In the genomic region with DNA sequence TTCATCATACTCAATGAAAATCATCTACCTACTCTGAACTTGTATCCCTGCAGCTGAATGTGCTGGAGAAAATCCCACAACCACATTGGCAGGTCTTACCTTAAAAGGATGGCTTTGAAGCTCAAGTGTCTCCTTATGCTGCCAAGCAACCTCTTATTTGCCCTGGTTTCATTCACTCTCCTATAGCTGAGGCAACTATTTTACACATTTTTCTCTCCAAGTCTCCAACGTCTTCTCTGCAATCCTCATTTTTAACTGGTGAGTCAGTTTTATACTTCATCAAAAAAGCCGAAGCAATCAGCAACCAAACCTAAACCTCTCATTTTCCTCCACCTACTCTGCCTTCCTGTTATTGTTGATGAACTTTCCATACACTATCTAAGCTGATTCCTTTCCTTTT, we compare ENCODE assay signal across 26 cellular contexts. TPM values are rescaled to one million over a fixed set of nuclear protein-coding genes. Genes with fewer than 3 reads are reported as not detected.
A peak's percentile ranks its signal among the peaks of the same experiment; 100 is the strongest.
DNase-seq lines count a peak whose midpoint lies in the region; ATAC-seq and TF ChIP-seq lines count a peak whose summit lies in the region.
"Had no signal": no experiment of that assay in that cellular context is flagged by ENCODE, and none has a peak within 500 bp of the region (broad histone marks: within the 10 kb centered on the region; RNA-seq: fewer than 3 reads in every experiment).

No MANE protein-coding gene starts in this region.

- no CpG with 5 or more reads among the region's 2 CpGs for WGBS in H9 (ENCODE audit: extremely low coverage, insufficient read length, low lambda C conversion rate)

- POLR2A ChIA-PET in WTC11 (lab: Charles Lee), result no interaction called here

- H4K5ac ChIP-seq in H9 (ENCODE audit: insufficient read length, low read depth, low read length), result no peak overlapping the region

- DNase-seq in ELR (ENCODE audit: low read depth) (peak; percentile 46), MV-4-11 (lab: John Stamatoyannopoulos, UW) (peak; percentile 1), astrocyte of the hippocampus (ENCODE audit: low read depth, low spot score) (peak; percentile 77), renal cortical epithelial cell (ENCODE audit: low read depth) (peak; percentile 4), WTC11 (ENCODE audit: low spot score) (no peak), H9 (no peak)
- DNase-seq in activated T-cell treated with anti-CD3 and anti-CD28 coated beads, Interleukin-2, amount 50 U/mL, for 1 hour, result no peak
- DNase-seq: activated CD8-positive, alpha-beta memory T cell treated with anti-CD3 and anti-CD28 coated beads, Interleukin-2, amount 50 U/mL, for 48 hours; anterior cingulate cortex; Calu3; cortex of kidney; gastrocnemius medialis; GDM1; H7; kidney glomerular epithelial cell; mesenchymal stem cell; NCI-H1436 treated with DMSO at 0.1 percent for 48 hours; NCI-H510A; posterior cingulate gyrus; SHP77; stimulated activated CD4-positive, alpha-beta T cell treated with anti-CD3 and anti-CD28 coated beads, Interleukin-4, amount 100 ng/mL, for 24 hours; upper lobe of right lung had no signal

- no peaks in the 10 kb centered on the region for H3K9me3 ChIP-seq in H9 (ENCODE audit: control insufficient read depth, low read depth, low read length)
- H3K9me3 ChIP-seq: gastrocnemius medialis, upper lobe of right lung had no signal

- no peaks in the 10 kb centered on the region for H3K79me2 ChIP-seq in H9 (ENCODE audit: insufficient read depth, low read length)

- ATAC-seq in WTC11 (no peak), GM18873 (IDR thresholded peaks at IDR 0.05; ENCODE audit: low FRiP score, unreplicated experiment) (no peak)
- ATAC-seq: gastrocnemius medialis, upper lobe of right lung had no signal

- H3K4me3 Mint-ChIP-seq in WTC11, result no peak overlapping the region
- no peak overlapping the region for H3K4me3 Mint-ChIP-seq in H9
- H3K4me3 Mint-ChIP-seq: nephron had no signal

- no peaks in the 10 kb centered on the region for H3K27me3 ChIP-seq in H9 (ENCODE audit: insufficient read depth, low read length)
- H3K27me3 ChIP-seq: gastrocnemius medialis had no signal

- H2BK20ac ChIP-seq in H9 (ENCODE audit: low read depth, low read length, poor library complexity, severe bottlenecking), result no peak overlapping the region

- CTCF ChIA-PET in WTC11 (lab: Charles Lee), result interaction anchor here (1.0 to 1.8 kb wide), 4 partner anchors 11 to 81 kb away, joined by 3 to 5 read pairs (median 4); no protein-coding TSS in a partner anchor

- H3K27ac ChIP-seq in H9 (ENCODE audit: insufficient read length, low read depth, low read length), result no peak overlapping the region
- H3K27ac ChIP-seq: gastrocnemius medialis, upper lobe of right lung had no signal

- no peaks in the 10 kb centered on the region for H3K4me1 ChIP-seq in H9 (ENCODE audit: insufficient read depth, low read length)
- H3K4me1 ChIP-seq: gastrocnemius medialis, upper lobe of right lung had no signal

- H2BK15ac ChIP-seq in H9 (ENCODE audit: low read depth, low read length), result no peak overlapping the region

- H3K4ac ChIP-seq in H9 (ENCODE audit: low read depth, low read length), result no peak overlapping the region

- H2AK5ac ChIP-seq in H9 (ENCODE audit: insufficient read length, low read length), result no peak overlapping the region

- no peaks in the 10 kb centered on the region for H4K20me1 ChIP-seq in H9 (ENCODE audit: control insufficient read depth, insufficient read depth, insufficient read length)

- H3K9ac ChIP-seq in H9 (ENCODE audit: extremely low read depth, insufficient read length, low read length), result no peak overlapping the region

- H2BK120ac ChIP-seq in H9 (ENCODE audit: low read depth, low read length, poor library complexity, severe bottlenecking), result no peak overlapping the region

- H4K91ac ChIP-seq in H9 (ENCODE audit: insufficient read length, low read depth, low read length), result no peak overlapping the region

- TF ChIP-seq CTCF in WTC11 (IDR thresholded peaks at IDR 0.05) (no peak), H9 (conservative IDR thresholded peaks at IDR 0.05) (no peak)

- H4K8ac ChIP-seq in H9 (replicated peaks; ENCODE audit: insufficient read length, low read depth, low read length), result no peak overlapping the region

- no peak overlapping the region for H3K23ac ChIP-seq in H9 (ENCODE audit: insufficient read length, low read depth, low read length)

- H3K27me3 Mint-ChIP-seq in WTC11 (ENCODE audit: low read depth) (no peaks in the 10 kb centered on the region), H9 (ENCODE audit: low read depth) (peaks cover 12% of the 10 kb centered on the region; the same call in 1 of the 2 replicates)

- no peak overlapping the region for H3K14ac ChIP-seq in H9 (ENCODE audit: insufficient read depth, low read length)

- no peak overlapping the region for H2BK5ac ChIP-seq in H9 (ENCODE audit: insufficient read length, low read length)

- H3K36me3 Mint-ChIP-seq in WTC11, result no peaks in the 10 kb centered on the region
- H3K36me3 Mint-ChIP-seq in H9 (ENCODE audit: insufficient read depth in 1 of 3, low read depth in 3 of 3), result no peaks in the 10 kb centered on the region

- no peak overlapping the region for H3K4me2 ChIP-seq in H9 (ENCODE audit: insufficient read depth, insufficient read length, low read length)
- H3K4me2 ChIP-seq: smooth muscle cell had no signal

- no peaks in the 10 kb centered on the region for H3K79me1 ChIP-seq in H9 (ENCODE audit: insufficient read depth, low read depth, low read length, poor library complexity, severe bottlenecking)

- H3K9me3 Mint-ChIP-seq in WTC11 (peaks cover 4% of the 10 kb centered on the region; the same call in 1 of the 2 replicates), H9 (no peaks in the 10 kb centered on the region)
- H3K9me3 Mint-ChIP-seq: nephron had no signal

- H3K4me1 Mint-ChIP-seq in WTC11 (no peaks in the 10 kb centered on the region), H9 (no peaks in the 10 kb centered on the region)
- H3K4me1 Mint-ChIP-seq: nephron had no signal

- no peak overlapping the region for H3T11ph ChIP-seq in H9 (ENCODE audit: low read length)

- H3K27ac Mint-ChIP-seq in WTC11 (no peak overlapping the region), H9 (no peak overlapping the region)
- H3K27ac Mint-ChIP-seq: nephron had no signal

- no peaks in the 10 kb centered on the region for H3K23me2 ChIP-seq in H9 (ENCODE audit: insufficient read length, low read depth, low read length, poor library complexity, severe bottlenecking)

- H2AFZ ChIP-seq in H9 (ENCODE audit: low read length), result no peak overlapping the region

- no peak overlapping the region for H3K56ac ChIP-seq in H9 (ENCODE audit: insufficient read length, low read depth, low read length)

- H2BK12ac ChIP-seq in H9 (ENCODE audit: insufficient read length, low read depth, low read length), result no peak overlapping the region

- no peak overlapping the region for H3K18ac ChIP-seq in H9 (ENCODE audit: insufficient read length, low read depth, low read length)

TF ChIP-seq in WTC11, 78 proteins besides CTCF, POLR2A, EP300 and RAD21 (continues in another document):
- TF ChIP-seq, protein P1, sequence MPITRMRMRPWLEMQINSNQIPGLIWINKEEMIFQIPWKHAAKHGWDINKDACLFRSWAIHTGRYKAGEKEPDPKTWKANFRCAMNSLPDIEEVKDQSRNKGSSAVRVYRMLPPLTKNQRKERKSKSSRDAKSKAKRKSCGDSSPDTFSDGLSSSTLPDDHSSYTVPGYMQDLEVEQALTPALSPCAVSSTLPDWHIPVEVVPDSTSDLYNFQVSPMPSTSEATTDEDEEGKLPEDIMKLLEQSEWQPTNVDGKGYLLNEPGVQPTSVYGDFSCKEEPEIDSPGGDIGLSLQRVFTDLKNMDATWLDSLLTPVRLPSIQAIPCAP (CRISPR knock-in tag; IDR thresholded peaks at IDR 0.05), result no peak
- no peak for TF ChIP-seq JAZF1 (CRISPR knock-in tag; IDR thresholded peaks at IDR 0.05)
- TF ChIP-seq, protein P2, sequence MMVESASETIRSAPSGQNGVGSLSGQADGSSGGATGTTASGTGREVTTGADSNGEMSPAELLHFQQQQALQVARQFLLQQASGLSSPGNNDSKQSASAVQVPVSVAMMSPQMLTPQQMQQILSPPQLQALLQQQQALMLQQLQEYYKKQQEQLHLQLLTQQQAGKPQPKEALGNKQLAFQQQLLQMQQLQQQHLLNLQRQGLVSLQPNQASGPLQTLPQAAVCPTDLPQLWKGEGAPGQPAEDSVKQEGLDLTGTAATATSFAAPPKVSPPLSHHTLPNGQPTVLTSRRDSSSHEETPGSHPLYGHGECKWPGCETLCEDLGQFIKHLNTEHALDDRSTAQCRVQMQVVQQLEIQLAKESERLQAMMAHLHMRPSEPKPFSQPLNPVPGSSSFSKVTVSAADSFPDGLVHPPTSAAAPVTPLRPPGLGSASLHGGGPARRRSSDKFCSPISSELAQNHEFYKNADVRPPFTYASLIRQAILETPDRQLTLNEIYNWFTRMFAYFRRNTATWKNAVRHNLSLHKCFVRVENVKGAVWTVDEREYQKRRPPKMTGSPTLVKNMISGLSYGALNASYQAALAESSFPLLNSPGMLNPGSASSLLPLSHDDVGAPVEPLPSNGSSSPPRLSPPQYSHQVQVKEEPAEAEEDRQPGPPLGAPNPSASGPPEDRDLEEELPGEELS (CRISPR knock-in tag; IDR thresholded peaks at IDR 0.05), result no peak
- TF ChIP-seq GRHL2 (CRISPR knock-in tag; IDR thresholded peaks at IDR 0.05; ENCODE audit: insufficient replicate concordance, severe bottlenecking), result no peak
- TF ChIP-seq, protein P3, sequence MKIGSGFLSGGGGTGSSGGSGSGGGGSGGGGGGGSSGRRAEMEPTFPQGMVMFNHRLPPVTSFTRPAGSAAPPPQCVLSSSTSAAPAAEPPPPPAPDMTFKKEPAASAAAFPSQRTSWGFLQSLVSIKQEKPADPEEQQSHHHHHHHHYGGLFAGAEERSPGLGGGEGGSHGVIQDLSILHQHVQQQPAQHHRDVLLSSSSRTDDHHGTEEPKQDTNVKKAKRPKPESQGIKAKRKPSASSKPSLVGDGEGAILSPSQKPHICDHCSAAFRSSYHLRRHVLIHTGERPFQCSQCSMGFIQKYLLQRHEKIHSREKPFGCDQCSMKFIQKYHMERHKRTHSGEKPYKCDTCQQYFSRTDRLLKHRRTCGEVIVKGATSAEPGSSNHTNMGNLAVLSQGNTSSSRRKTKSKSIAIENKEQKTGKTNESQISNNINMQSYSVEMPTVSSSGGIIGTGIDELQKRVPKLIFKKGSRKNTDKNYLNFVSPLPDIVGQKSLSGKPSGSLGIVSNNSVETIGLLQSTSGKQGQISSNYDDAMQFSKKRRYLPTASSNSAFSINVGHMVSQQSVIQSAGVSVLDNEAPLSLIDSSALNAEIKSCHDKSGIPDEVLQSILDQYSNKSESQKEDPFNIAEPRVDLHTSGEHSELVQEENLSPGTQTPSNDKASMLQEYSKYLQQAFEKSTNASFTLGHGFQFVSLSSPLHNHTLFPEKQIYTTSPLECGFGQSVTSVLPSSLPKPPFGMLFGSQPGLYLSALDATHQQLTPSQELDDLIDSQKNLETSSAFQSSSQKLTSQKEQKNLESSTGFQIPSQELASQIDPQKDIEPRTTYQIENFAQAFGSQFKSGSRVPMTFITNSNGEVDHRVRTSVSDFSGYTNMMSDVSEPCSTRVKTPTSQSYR (CRISPR knock-in tag; IDR thresholded peaks at IDR 0.05), result no peak

RNA-seq across cellular contexts. Expression of a gene that starts 49.8 kb away (rescaled TPM):
- total RNA-seq in renal cortical epithelial cell (0.05 TPM in 1 of 2 replicates, not detected in the other), WTC11 (2021) (not detected in 3 replicates), H9 (2021) (not detected in 2 replicates)
- total RNA-seq: gastrocnemius medialis; smooth muscle cell; T-helper 1 cell treated with Interleukin-12 subunit alpha and Interleukin-12 subunit beta and Interleukin-4 antibody, amounts not matched to agents 30 ng/mL and 1 ng/mL, for 36 hours; upper lobe of right lung had no signal

RNA-seq across cellular contexts. Expression of a gene that starts 58.7 kb away (rescaled TPM):
- total RNA-seq in renal cortical epithelial cell (34.9 and 47.4 TPM in 2 replicates), WTC11 (2021) (98.2 to 117 TPM (median 107 TPM) in 3 replicates), H9 (2021) (112 and 115 TPM in 2 replicates)

Comparison
In these comparisons a context has a peak if more than half of its experiments do, and no peak if none do; other contexts are left out.
1. DNase-seq: peak in ELR (single experiment), MV-4-11 (single experiment), astrocyte of the hippocampus (single experiment) and renal cortical epithelial cell (single experiment); none in WTC11 (single experiment), H9 (single experiment) and activated T-cell treated with anti-CD3 and anti-CD28 coated beads, Interleukin-2, amount 50 U/mL, for 1 hour (single experiment).